Comparison of ENCODE assay signal across 15 cellular contexts in the genomic region with DNA sequence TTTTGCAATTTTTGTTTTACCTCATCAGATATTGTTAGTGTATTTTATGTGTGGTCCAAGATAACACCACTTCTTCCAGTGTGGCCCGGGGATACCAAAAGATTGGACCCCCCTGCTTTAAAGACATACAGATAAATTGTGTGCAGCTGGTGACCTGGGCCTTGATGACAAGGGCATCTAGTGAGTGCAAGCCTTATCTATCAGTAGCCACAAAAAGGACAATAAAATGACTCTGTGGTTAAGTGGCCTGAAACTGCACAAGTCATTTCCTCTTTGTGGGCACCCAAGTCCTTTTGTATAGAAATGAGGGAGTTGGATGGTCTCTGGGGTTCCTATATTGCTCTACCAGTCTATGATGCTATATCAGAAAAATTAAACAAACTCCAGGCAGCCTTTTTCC.
A peak's percentile ranks its signal among the peaks of the same experiment; 100 is the strongest.
DNase-seq lines count a peak whose midpoint lies in the region; ATAC-seq, FAIRE-seq and TF ChIP-seq lines count a peak whose summit lies in the region.
"Had no signal": no experiment of that assay in that cellular context is flagged by ENCODE, and none has a peak within 500 bp of the region (broad histone marks: within the 10 kb centered on the region; RNA-seq: fewer than 3 reads in every experiment).

No MANE protein-coding gene starts in this region.

- H3K79me2 ChIP-seq in PC-9 (ENCODE audit: low read depth), result peaks cover 85% of the 10 kb centered on the region

- peaks cover 51% of the 10 kb centered on the region for H3F3A ChIP-seq in PC-9 (ENCODE audit: insufficient read depth, low read depth)

- no peak for TF ChIP-seq CTCF in PC-9 (conservative IDR thresholded peaks at IDR 0.05)
- no peak for TF ChIP-seq CTCF in glutamatergic neuron (IDR thresholded peaks at IDR 0.05; ENCODE audit: partially characterized antibody, unreplicated experiment)

- no TSS peak for BruUV-seq in PC-9 (replicated peaks; lab: Mats Ljungman, UMichigan)

- no peaks in the 10 kb centered on the region for H3K9me2 ChIP-seq in PC-9 (ENCODE audit: insufficient read depth)

- H3K36me3 Mint-ChIP-seq in glutamatergic neuron (ENCODE audit: unreplicated experiment), result no peaks in the 10 kb centered on the region
- H3K36me3 Mint-ChIP-seq: activated naive CD4-positive, alpha-beta T cell treated with anti-CD3 and anti-CD28 coated beads, Interleukin-2, amount 10 ng/mL, durations not matched to agents 7 days and 5 days had no signal

- H3K4me2 ChIP-seq in PC-9, result peak overlapping the region; percentile 2; the same call in 1 of the 2 replicates

- POLR2A ChIA-PET in PC-9 (lab: Charles Lee; ENCODE audit: unreplicated experiment), result interaction anchor here (0.6 kb wide), 1 partner anchor 734 kb away, joined by 7 read pairs; no protein-coding TSS in a partner anchor

- H3K9me3 Mint-ChIP-seq in glutamatergic neuron (ENCODE audit: unreplicated experiment), result peaks cover 2% of the 10 kb centered on the region
- H3K9me3 Mint-ChIP-seq: activated naive CD4-positive, alpha-beta T cell treated with anti-CD3 and anti-CD28 coated beads, Interleukin-2, amount 10 ng/mL, durations not matched to agents 7 days and 5 days had no signal

- peak; percentile 70 for ATAC-seq in HG03196 (IDR thresholded peaks at IDR 0.05; ENCODE audit: unreplicated experiment)

- DNase-seq in NCI-H146 (lab: John Stamatoyannopoulos, UW), result peak; percentile 9
- no peak for DNase-seq in NCI-H146 treated with DMSO at 0.1 percent for 48 hours (lab: John Stamatoyannopoulos, UW; ENCODE audit: unreplicated experiment)
- peak in 1 of 2 experiments; percentile 54 for DNase-seq in PC-9
- DNase-seq in small intestine, result peak; percentile 28
- DNase-seq in DMS153 (lab: John Stamatoyannopoulos, UW), result no peak
- DNase-seq in NCI-H1694 treated with DMSO at 0.1 percent for 48 hours (lab: John Stamatoyannopoulos, UW), result no peak
- no peak for DNase-seq in glutamatergic neuron
- DNase-seq: 8988T; activated naive CD4-positive, alpha-beta T cell treated with anti-CD3 and anti-CD28 coated beads, Interleukin-2, amount 10 ng/mL, durations not matched to agents 7 days and 5 days; EL; foreskin fibroblast; left ventricle myocardium inferior; NCI-H1436; stimulated activated CD4-positive, alpha-beta T cell treated with anti-CD3 and anti-CD28 coated beads, Interleukin-1b, Interleukin-23, amount 100 ng/mL, for 48 hours had no signal

- H3K4me3 Mint-ChIP-seq in glutamatergic neuron (ENCODE audit: unreplicated experiment), result no peak overlapping the region
- H3K4me3 Mint-ChIP-seq: activated naive CD4-positive, alpha-beta T cell treated with anti-CD3 and anti-CD28 coated beads, Interleukin-2, amount 10 ng/mL, durations not matched to agents 7 days and 5 days had no signal

- no peak overlapping the region for H3K27ac Mint-ChIP-seq in glutamatergic neuron (ENCODE audit: unreplicated experiment)
- H3K27ac Mint-ChIP-seq: activated naive CD4-positive, alpha-beta T cell treated with anti-CD3 and anti-CD28 coated beads, Interleukin-2, amount 10 ng/mL, durations not matched to agents 7 days and 5 days had no signal

- no peak overlapping the region for H3K4me3 ChIP-seq in PC-9
- H3K4me3 ChIP-seq in small intestine (ENCODE audit: low read depth in 1 of 2, low read length in 2 of 2), result no peak overlapping the region
- H3K4me3 ChIP-seq: left ventricle myocardium inferior had no signal

- intact Hi-C loops in PC-9 (cut with micrococcal nuclease; ENCODE audit: unreplicated experiment), result no loop called here

- WGBS in small intestine, 3 donors, result 10 to 26% (median 26%) methylated on average over 1 of the region's 1 CpG

- peaks cover 6% of the 10 kb centered on the region for H3K4me1 Mint-ChIP-seq in glutamatergic neuron (ENCODE audit: low read depth, unreplicated experiment)

- H3K27me3 Mint-ChIP-seq in glutamatergic neuron (ENCODE audit: unreplicated experiment), result peaks cover 4% of the 10 kb centered on the region
- H3K27me3 Mint-ChIP-seq: activated naive CD4-positive, alpha-beta T cell treated with anti-CD3 and anti-CD28 coated beads, Interleukin-2, amount 10 ng/mL, durations not matched to agents 7 days and 5 days had no signal

- no peak overlapping the region for H2AFZ ChIP-seq in PC-9

- no peaks in the 10 kb centered on the region for H4K20me1 ChIP-seq in PC-9 (ENCODE audit: insufficient read depth)

- H3K9me3 ChIP-seq in PC-9 (ENCODE audit: insufficient read depth, low read depth) (no peaks in the 10 kb centered on the region), small intestine (ENCODE audit: control insufficient read depth, low read depth) (no peaks in the 10 kb centered on the region)
- H3K9me3 ChIP-seq: left ventricle myocardium inferior had no signal

- no peaks in the 10 kb centered on the region for H3K36me3 ChIP-seq in PC-9 (ENCODE audit: low read depth)
- H3K36me3 ChIP-seq in small intestine (ENCODE audit: control insufficient read depth in 2 of 2, insufficient read depth in 2 of 2, low read length in 2 of 2), result no peaks in the 10 kb centered on the region
- H3K36me3 ChIP-seq: left ventricle myocardium inferior had no signal

- CTCF ChIA-PET in PC-9 (lab: Charles Lee), result no interaction called here

- FAIRE-seq in small intestine (lab: Jason Lieb, UNC), result no peak

- H3K27ac ChIP-seq in PC-9 (peak overlapping the region; percentile 24; the same call in 1 of the 2 replicates), small intestine (ENCODE audit: low read depth in 1 of 2, low read length in 1 of 2) (no peak overlapping the region)

- H3K4me1 ChIP-seq in PC-9 (replicated peaks; ENCODE audit: insufficient read depth), result peaks cover 74% of the 10 kb centered on the region
- H3K4me1 ChIP-seq in small intestine (ENCODE audit: control insufficient read depth in 2 of 2, insufficient read depth in 1 of 2, low read depth in 1 of 2, low read length in 1 of 2), result peaks cover 0 to 8% of the 10 kb centered on the region in 2 donors

- no peaks in the 10 kb centered on the region for H3K27me3 ChIP-seq in PC-9 (ENCODE audit: insufficient read depth, low read depth)
- no peaks in the 10 kb centered on the region for H3K27me3 ChIP-seq in small intestine (ENCODE audit: control insufficient read depth in 2 of 2, insufficient read depth in 2 of 2, low read length in 2 of 2)

Comparison
In these comparisons a context has a peak if more than half of its experiments do, and no peak if none do; other contexts are left out.
1. DNase-seq: peak in NCI-H146 (single experiment) and small intestine (single experiment); none in NCI-H146 treated with DMSO at 0.1 percent for 48 hours (single experiment), DMS153 (single experiment), NCI-H1694 treated with DMSO at 0.1 percent for 48 hours (single experiment) and glutamatergic neuron (single experiment).